18 cellular contexts compared by ENCODE assay signal in genomic region chr15:45123397-45123796, GRCh38. TPM values are rescaled to one million over a fixed set of nuclear protein-coding genes. Genes with fewer than 3 reads are reported as not detected.
DNase-seq lines count a peak whose midpoint lies in the region; ATAC-seq and TF ChIP-seq lines count a peak whose summit lies in the region.
"Had no signal": no experiment of that assay in that cellular context is flagged by ENCODE, and none has a peak within 500 bp of the region (broad histone marks: within the 10 kb centered on the region; RNA-seq: fewer than 3 reads in every experiment).

No MANE protein-coding gene starts in this region.

- no peak overlapping the region for H3K4me2 ChIP-seq in PC-3 (ENCODE audit: low read length)

- H3K9me3 ChIP-seq in PC-3 (ENCODE audit: low read length) = no peaks in the 10 kb centered on the region
- H3K9me3 ChIP-seq: BLaER1 treated with 17β-estradiol and CSF1 and Interleukin-3, amounts not matched to agents 10 nM and 100 nM had no signal

- TF ChIP-seq POLR2A in GM18505 (IDR thresholded peaks at IDR 0.05; ENCODE audit: borderline replicate concordance, extremely low read depth, insufficient read depth, insufficient read length) = no peak
- TF ChIP-seq POLR2A in lower leg skin (IDR thresholded peaks at IDR 0.05) = no peak

- H3K4me3 Mint-ChIP-seq in glutamatergic neuron (ENCODE audit: unreplicated experiment) = no peak overlapping the region
- H3K4me3 Mint-ChIP-seq: CD4-positive, CD25-positive, alpha-beta regulatory T cell; H9 had no signal

- H3K36me3 Mint-ChIP-seq in glutamatergic neuron (ENCODE audit: unreplicated experiment) = no peaks in the 10 kb centered on the region
- H3K36me3 Mint-ChIP-seq: CD4-positive, CD25-positive, alpha-beta regulatory T cell had no signal

- no peak overlapping the region for H3K27ac Mint-ChIP-seq in glutamatergic neuron (ENCODE audit: unreplicated experiment)
- H3K27ac Mint-ChIP-seq: CD4-positive, CD25-positive, alpha-beta regulatory T cell; H9 had no signal

- H2AFZ ChIP-seq in PC-3 (ENCODE audit: low read length) = no peak overlapping the region

- TF ChIP-seq CTCF in PC-3 (conservative IDR thresholded peaks at IDR 0.05; ENCODE audit: low read depth, low read length) (no peak), glutamatergic neuron (IDR thresholded peaks at IDR 0.05; ENCODE audit: partially characterized antibody, unreplicated experiment) (no peak), lower leg skin (IDR thresholded peaks at IDR 0.05) (no peak), RWPE1 (conservative IDR thresholded peaks at IDR 0.05; ENCODE audit: low read depth) (no peak)

- no peak overlapping the region for H3K27ac ChIP-seq in PC-3 (ENCODE audit: low read length)
- no peak overlapping the region for H3K27ac ChIP-seq in RWPE1
- H3K27ac ChIP-seq: BLaER1 treated with 17β-estradiol and CSF1 and Interleukin-3, amounts not matched to agents 10 nM and 100 nM had no signal

- H4K20me1 ChIP-seq in PC-3 (ENCODE audit: low read length) = no peaks in the 10 kb centered on the region
- H4K20me1 ChIP-seq: BLaER1 treated with 17β-estradiol and CSF1 and Interleukin-3, amounts not matched to agents 10 nM and 100 nM had no signal

- H3K9ac ChIP-seq in PC-3 (ENCODE audit: low read length) = no peak overlapping the region
- H3K9ac ChIP-seq: BLaER1 treated with 17β-estradiol and CSF1 and Interleukin-3, amounts not matched to agents 10 nM and 100 nM had no signal

- ATAC-seq in PC-3 (no peak), GM18505 (IDR thresholded peaks at IDR 0.05; ENCODE audit: unreplicated experiment) (no peak)
- ATAC-seq: GM12878 had no signal

- intact Hi-C loops in PC-3 (cut with micrococcal nuclease) = loop anchor here (10.0 kb wide), 2 partner anchors 81 to 159 kb away; no protein-coding TSS in a partner anchor
- intact Hi-C loops in lower leg skin (cut with DNase I; ENCODE audit: low total_unique reads) = no loop called here

- H3K4me1 ChIP-seq in PC-3 (ENCODE audit: insufficient read depth, low read length) = peaks cover 17% of the 10 kb centered on the region

- no peaks in the 10 kb centered on the region for H3K36me3 ChIP-seq in PC-3 (ENCODE audit: low read depth, low read length)
- H3K36me3 ChIP-seq: BLaER1 treated with 17β-estradiol and CSF1 and Interleukin-3, amounts not matched to agents 10 nM and 100 nM had no signal

- H3K4me3 ChIP-seq in PC-3 (ENCODE audit: low read length) (no peak overlapping the region), lower leg skin (ENCODE audit: low read depth, poor library complexity, severe bottlenecking) (no peak overlapping the region)
- H3K4me3 ChIP-seq: BLaER1 treated with 17β-estradiol and CSF1 and Interleukin-3, amounts not matched to agents 10 nM and 100 nM; GM12878 had no signal

- no peaks in the 10 kb centered on the region for H3K9me2 ChIP-seq in PC-3 (replicated peaks; ENCODE audit: low read length)

- H3K9me3 Mint-ChIP-seq in glutamatergic neuron (ENCODE audit: unreplicated experiment) = peaks cover 3% of the 10 kb centered on the region
- H3K9me3 Mint-ChIP-seq: H9 had no signal

- no TSS peak for BruUV-seq in PC-3 (replicated peaks; lab: Mats Ljungman, UMichigan)

- POLR2A ChIA-PET in PC-3 (lab: Charles Lee; ENCODE audit: unreplicated experiment) = no interaction called here
- POLR2A ChIA-PET in RWPE1 (lab: Yijun Ruan, JAX; ENCODE audit: low non-redundant PET) = no interaction called here

- H3K4me1 Mint-ChIP-seq in glutamatergic neuron (ENCODE audit: low read depth, unreplicated experiment) = no peaks in the 10 kb centered on the region

- no peaks in the 10 kb centered on the region for H3K27me3 ChIP-seq in PC-3 (ENCODE audit: low read length)
- H3K27me3 ChIP-seq: BLaER1 treated with 17β-estradiol and CSF1 and Interleukin-3, amounts not matched to agents 10 nM and 100 nM had no signal

- CTCF ChIA-PET in PC-3 (lab: Charles Lee) (no interaction called here), RWPE1 (lab: Yijun Ruan, JAX) (interaction anchor here (1.1 to 1.5 kb wide), 2 partner anchors 40 to 44 kb away, joined by 3 to 6 read pairs; no protein-coding TSS in a partner anchor)

- H3K27me3 Mint-ChIP-seq in glutamatergic neuron (ENCODE audit: unreplicated experiment) = peaks cover 19% of the 10 kb centered on the region

- no peaks in the 10 kb centered on the region for H3K79me2 ChIP-seq in PC-3 (ENCODE audit: low read length)

- DNase-seq in DMS53 (lab: John Stamatoyannopoulos, UW) = peak; percentile 51
- DNase-seq in PC-3 = peak; percentile 16
- peak; percentile 4 for DNase-seq in glutamatergic neuron
- DNase-seq in renal cortical epithelial cell (ENCODE audit: low read depth) = peak; percentile 15
- no peak for DNase-seq in lower leg skin (ENCODE audit: low spot score in 2 of 2)
- no peak for DNase-seq in NCI-H1417 treated with DMSO at 0.1 percent for 48 hours (lab: John Stamatoyannopoulos, UW)
- no peak for DNase-seq in RWPE1 (ENCODE audit: low spot score)
- DNase-seq: ACHN; CD4-positive, CD25-positive, alpha-beta regulatory T cell; DMS79; GOT3; H9 had no signal

- no peaks in the 10 kb centered on the region for H3F3A ChIP-seq in PC-3 (ENCODE audit: low read length, unreplicated experiment)

RNA-seq across cellular contexts. Expression of gene DUOXA1, which starts 6.3 kb away (rescaled TPM):
- total RNA-seq in PC-3 (2014; rRNA removed) = 1.3 TPM in 1 of 2 replicates, not detected in the other
- not detected for total RNA-seq in glutamatergic neuron (ENCODE audit: unreplicated experiment)
- not detected in 2 replicates for total RNA-seq in renal cortical epithelial cell
- 100 to 1,000 TPM in 2 of 4 donors, 10 to 100 TPM in 2; 58.1 to 112 (median 99.0) TPM for total RNA-seq in lower leg skin
- total RNA-seq: A172; CD4-positive, CD25-positive, alpha-beta regulatory T cell; G401 had no signal

RNA-seq across cellular contexts. Expression of gene DUOX1, which starts 6.4 kb away (rescaled TPM):
- 0.29 TPM in 1 of 2 replicates, not detected in the other for total RNA-seq in PC-3 (2014; rRNA removed)
- total RNA-seq in glutamatergic neuron (ENCODE audit: unreplicated experiment) = not detected
- total RNA-seq in renal cortical epithelial cell = 0.35 and 0.50 TPM in 2 replicates
- 100 to 1,000 TPM in 2 of 4 donors, 10 to 100 TPM in 2; 90.1 to 162 (median 114) TPM for total RNA-seq in lower leg skin
- total RNA-seq: A172; CD4-positive, CD25-positive, alpha-beta regulatory T cell; G401; HT1080 had no signal

RNA-seq across cellular contexts. Expression of gene DUOXA2, which starts 9.3 kb away (rescaled TPM):
- not detected in 2 replicates for total RNA-seq in PC-3 (2014; rRNA removed)
- not detected for total RNA-seq in glutamatergic neuron (ENCODE audit: unreplicated experiment)
- not detected in 2 replicates for total RNA-seq in renal cortical epithelial cell
- total RNA-seq in lower leg skin = not detected
- total RNA-seq: A172; CD4-positive, CD25-positive, alpha-beta regulatory T cell; G401; GM12878; H9; HT1080 had no signal

RNA-seq across cellular contexts. Expression of gene DUOX2, which starts 9.4 kb away (rescaled TPM):
- not detected in 2 replicates for total RNA-seq in PC-3 (2014; rRNA removed)
- total RNA-seq in glutamatergic neuron (ENCODE audit: unreplicated experiment) = not detected
- 0.05 TPM in 1 of 2 replicates, not detected in the other for total RNA-seq in renal cortical epithelial cell
- 10 to 100 TPM in 1 of 4 donors, 1 to 10 TPM in 3; 3.5 to 11.0 (median 3.9) TPM for total RNA-seq in lower leg skin
- total RNA-seq: CD4-positive, CD25-positive, alpha-beta regulatory T cell; G401 had no signal

Comparison
In these comparisons a context has a peak if more than half of its experiments do, and no peak if none do; other contexts are left out.
1. DNase-seq: peak in DMS53 (single experiment), PC-3 (single experiment), glutamatergic neuron (single experiment) and renal cortical epithelial cell (single experiment); none in lower leg skin (0 of 2), NCI-H1417 treated with DMSO at 0.1 percent for 48 hours (single experiment) and RWPE1 (single experiment).
2. RNA of gene DUOXA1, which starts 6.3 kb away (total RNA-seq): 58.1 to 112 TPM in lower leg skin; 1.3 TPM in PC-3, not detected in glutamatergic neuron (single experiment) and not detected in renal cortical epithelial cell; every median in the first group is over 10 times any median in the second.
3. RNA of gene DUOX1, which starts 6.4 kb away (total RNA-seq): 90.1 to 162 TPM in lower leg skin; 0.35 to 0.50 TPM in renal cortical epithelial cell, 0.29 TPM in PC-3 and not detected in glutamatergic neuron (single experiment); every median in the first group is over 10 times any median in the second.